In the genomic region with DNA sequence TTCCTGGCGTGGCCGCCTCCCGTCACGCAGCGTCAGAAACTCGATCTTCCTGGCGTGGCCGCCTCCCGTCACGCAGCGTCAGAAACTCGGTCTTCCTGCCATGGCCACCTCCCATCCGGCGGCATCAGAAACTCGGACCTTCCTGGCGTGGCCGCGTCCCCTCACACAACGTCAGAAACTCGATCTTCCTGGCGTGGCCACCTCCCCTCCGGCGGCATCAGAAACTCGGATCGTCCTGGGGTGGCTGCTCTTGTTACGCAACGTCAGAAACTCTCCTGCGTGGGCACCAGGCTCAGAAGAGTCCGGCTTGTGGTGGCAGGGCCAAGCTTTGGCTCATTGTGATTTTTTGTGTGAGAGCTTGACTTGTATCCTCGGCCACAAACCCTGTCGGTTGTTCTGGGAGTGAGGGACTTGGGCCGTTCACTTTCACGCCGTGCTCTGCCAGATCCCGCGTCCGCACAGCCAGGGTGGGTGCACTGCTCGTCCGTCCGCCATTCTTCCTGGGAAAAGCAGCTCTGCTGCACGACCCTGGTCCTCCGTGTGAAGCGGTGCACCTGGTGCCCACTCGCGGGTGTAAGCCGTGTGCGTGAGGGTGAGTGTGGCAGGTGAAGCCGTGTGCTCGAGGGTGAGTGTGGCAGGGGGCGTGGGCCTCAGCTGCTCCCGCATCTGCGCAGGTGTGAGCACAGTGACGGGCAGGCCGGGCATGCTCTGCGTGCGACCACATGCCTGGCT, we compare ENCODE assay signal across 1 cellular context.
TF ChIP-seq lines count a peak whose summit lies in the region.

No MANE protein-coding gene starts in this region.

TF ChIP-seq in K562, 482 proteins besides CTCF, POLR2A, EP300 and RAD21:
- TF ChIP-seq SP1 (CRISPR knock-in tag; IDR thresholded peaks at IDR 0.05) (no peak), THAP12 (CRISPR knock-in tag; IDR thresholded peaks at IDR 0.05) (0 out of 2 replicates have a peak, but pooled peaks have one; percentile 4)
